Comparison of ENCODE assay signal across 9 cellular contexts in genomic region chr17:71460943-71461342, GRCh38.
A peak's percentile ranks its signal among the peaks of the same experiment; 100 is the strongest.
DNase-seq lines count a peak whose midpoint lies in the region; ATAC-seq and TF ChIP-seq lines count a peak whose summit lies in the region.
"Had no signal": no experiment of that assay in that cellular context is flagged by ENCODE, and none has a peak within 500 bp of the region (broad histone marks: within the 10 kb centered on the region; RNA-seq: fewer than 3 reads in every experiment).

No MANE protein-coding gene starts in this region.

- H3K4me3 ChIP-seq in GM23338: no peak overlapping the region

- no peak overlapping the region for H3K4me2 ChIP-seq in GM23338

- no peaks in the 10 kb centered on the region for H3F3A ChIP-seq in GM23338 (replicated peaks; ENCODE audit: low read depth)

- H3K27me3 Mint-ChIP-seq in GM23338 (ENCODE audit: insufficient read depth, low read depth, poor library complexity): peaks cover 1% of the 10 kb centered on the region

- H3K27me3 ChIP-seq in GM23338 (ENCODE audit: insufficient read depth): no peaks in the 10 kb centered on the region

- H3K9me3 Mint-ChIP-seq in GM23338: peaks cover 4% of the 10 kb centered on the region; the same call in 1 of the 3 replicates

- no peak overlapping the region for H2AFZ ChIP-seq in GM23338

- peaks cover 19% of the 10 kb centered on the region for H3K4me1 ChIP-seq in GM23338 (ENCODE audit: insufficient read depth)

- H3K4me1 Mint-ChIP-seq in GM23338: peaks cover 26% of the 10 kb centered on the region

- no peak overlapping the region for H3K27ac ChIP-seq in GM23338 (ENCODE audit: low read depth)

- peaks cover 5% of the 10 kb centered on the region; the same call in 2 of the 3 replicates for H3K36me3 Mint-ChIP-seq in GM23338 (ENCODE audit: low read depth)

- ATAC-seq in GM23338 (no peak), GM18519 (IDR thresholded peaks at IDR 0.05; ENCODE audit: low FRiP score, unreplicated experiment) (no peak), GM21526 (IDR thresholded peaks at IDR 0.05; ENCODE audit: low FRiP score, unreplicated experiment) (no peak)

- H3K27ac Mint-ChIP-seq in GM23338: no peak overlapping the region

- DNase-seq in ACHN (peak; percentile 53), GM23338 (ENCODE audit: low spot score) (peak; percentile 62), SKM-1 treated with dmso at 0.1 percent for 144 hours (lab: John Stamatoyannopoulos, UW; ENCODE audit: unreplicated experiment) (peak; percentile 5), inferior parietal cortex (ENCODE audit: extremely low spot score) (peak; percentile 47), NCI-H345 treated with DMSO at 0.1 percent for 48 hours (lab: John Stamatoyannopoulos, UW; ENCODE audit: unreplicated experiment) (no peak), NCI-H446 (lab: John Stamatoyannopoulos, UW) (no peak)
- DNase-seq: NCI-H2171 had no signal

- no peaks in the 10 kb centered on the region for H3K79me2 ChIP-seq in GM23338 (replicated peaks; ENCODE audit: insufficient read depth)

- no peaks in the 10 kb centered on the region for H3K9me2 ChIP-seq in GM23338 (ENCODE audit: insufficient read depth)

- no peaks in the 10 kb centered on the region for H4K20me1 ChIP-seq in GM23338 (replicated peaks; ENCODE audit: insufficient read depth)

- H3K4me3 Mint-ChIP-seq in GM23338: no peak overlapping the region

- peak; percentile 56 to 80 for TF ChIP-seq CTCF in GM23338 (conservative IDR thresholded peaks at IDR 0.05; ENCODE audit: low read depth in 2 of 2)

- in situ Hi-C loops in ACHN (cut with HindIII; ENCODE audit: low pct_ligation_motif_present, low pct_unique_long_range_greater_than_20kb, low sequenced_read_pairs): no loop called here

- no peaks in the 10 kb centered on the region for H3K36me3 ChIP-seq in GM23338 (ENCODE audit: insufficient read depth)

TF ChIP-seq in GM23338, 12 proteins besides CTCF, POLR2A, EP300 and RAD21:
- TF ChIP-seq ZNF114 (CRISPR knock-in tag; IDR thresholded peaks at IDR 0.05): no peak
- no peak for TF ChIP-seq ETS1 (IDR thresholded peaks at IDR 0.05)
- TF ChIP-seq NANOG (IDR thresholded peaks at IDR 0.05; ENCODE audit: borderline replicate concordance): no peak
- TF ChIP-seq POLR2AphosphoS5 (IDR thresholded peaks at IDR 0.05; ENCODE audit: low read depth): no peak
- no peak for TF ChIP-seq EZH2 (IDR thresholded peaks at IDR 0.05; ENCODE audit: low read depth, unreplicated experiment)
- no peak for TF ChIP-seq ZNF331 (CRISPR knock-in tag; IDR thresholded peaks at IDR 0.05; ENCODE audit: low read depth)
- TF ChIP-seq JUNB (IDR thresholded peaks at IDR 0.05; ENCODE audit: unreplicated experiment): no peak
- TF ChIP-seq STAT1 (IDR thresholded peaks at IDR 0.05; ENCODE audit: unreplicated experiment): no peak
- TF ChIP-seq REST (IDR thresholded peaks at IDR 0.05; ENCODE audit: unreplicated experiment): no peak

Comparison
In these comparisons a context has a peak if more than half of its experiments do, and no peak if none do; other contexts are left out.
1. DNase-seq: peak in ACHN (single experiment), GM23338 (single experiment), SKM-1 treated with dmso at 0.1 percent for 144 hours (single experiment) and inferior parietal cortex (single experiment); none in NCI-H345 treated with DMSO at 0.1 percent for 48 hours (single experiment) and NCI-H446 (0 of 2).